In the genomic region with DNA sequence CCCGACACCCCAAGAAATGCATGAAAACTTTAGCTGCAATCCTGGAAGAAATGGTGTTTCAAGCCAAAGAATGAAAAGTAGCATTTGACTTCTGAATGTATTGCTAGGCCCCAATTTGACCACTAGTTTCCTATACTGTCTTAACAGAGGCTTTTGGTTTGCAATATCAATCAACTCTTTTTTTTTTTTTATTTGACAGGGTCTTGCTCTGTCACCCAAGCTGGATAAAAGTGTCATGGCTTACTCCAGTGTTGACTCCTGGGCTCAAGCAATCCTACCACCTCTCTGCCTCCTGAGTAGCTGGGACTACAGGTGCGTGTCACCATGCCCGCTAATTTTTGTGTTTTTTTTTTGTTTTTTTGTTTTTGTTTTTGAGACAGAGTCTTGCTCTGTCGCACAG, we compare ENCODE assay signal across 24 cellular contexts. TPM values are rescaled to one million over a fixed set of nuclear protein-coding genes. Genes with fewer than 3 reads are reported as not detected.
DNase-seq lines count a peak whose midpoint lies in the region; ATAC-seq and TF ChIP-seq lines count a peak whose summit lies in the region.
"Had no signal": no experiment of that assay in that cellular context is flagged by ENCODE, and none has a peak within 500 bp of the region (broad histone marks: within the 10 kb centered on the region; RNA-seq: fewer than 3 reads in every experiment).

No MANE protein-coding gene starts in this region.

- peak; percentile 21 for ATAC-seq in activated CD8-positive, alpha-beta T cell treated with anti-CD3 and anti-CD28 coated beads for 36 hours
- ATAC-seq in activated CD8-positive, alpha-beta T cell treated with anti-CD3 and anti-CD28 coated beads, Interleukin-2, amount 10 ng/mL, durations not matched to agents 7 days and 5 days: no peak
- no peak for ATAC-seq in naive thymus-derived CD4-positive, alpha-beta T cell
- ATAC-seq in activated CD4-positive, CD25-positive, alpha-beta regulatory T cell treated with anti-CD3 and anti-CD28 coated beads, Interleukin-2, amount 50 U/mL, for 24 hours: no peak
- ATAC-seq in GM21619 (IDR thresholded peaks at IDR 0.05; ENCODE audit: unreplicated experiment): no peak
- ATAC-seq: body of pancreas, esophagus mucosa, left ventricle myocardium superior had no signal

- no peaks in the 10 kb centered on the region for H3K9me3 Mint-ChIP-seq in activated CD8-positive, alpha-beta T cell treated with anti-CD3 and anti-CD28 coated beads for 36 hours
- H3K9me3 Mint-ChIP-seq in activated CD8-positive, alpha-beta T cell treated with anti-CD3 and anti-CD28 coated beads, Interleukin-2, amount 10 ng/mL, durations not matched to agents 7 days and 5 days (ENCODE audit: insufficient read depth): no peaks in the 10 kb centered on the region
- no peaks in the 10 kb centered on the region for H3K9me3 Mint-ChIP-seq in activated T-helper 1 cell treated with anti-CD3 and anti-CD28 coated beads, Interleukin-12 subunit alpha, Interleukin-12 subunit beta, Interleukin-2, Interleukin-4 antibody, amounts not matched to agents 30 ng/mL and 10 ng/mL and 1 ng/mL, durations not matched to agents 14 hours and 24 hours and 36 hours
- H3K9me3 Mint-ChIP-seq in naive thymus-derived CD4-positive, alpha-beta T cell: no peaks in the 10 kb centered on the region

- H3K4me1 Mint-ChIP-seq in activated CD8-positive, alpha-beta T cell treated with anti-CD3 and anti-CD28 coated beads for 36 hours (ENCODE audit: low read depth): peaks cover 28% of the 10 kb centered on the region
- peaks cover 48% of the 10 kb centered on the region for H3K4me1 Mint-ChIP-seq in activated CD8-positive, alpha-beta T cell treated with anti-CD3 and anti-CD28 coated beads, Interleukin-2, amount 10 ng/mL, durations not matched to agents 7 days and 5 days (ENCODE audit: low read depth)
- H3K4me1 Mint-ChIP-seq in activated T-helper 1 cell treated with anti-CD3 and anti-CD28 coated beads, Interleukin-12 subunit alpha, Interleukin-12 subunit beta, Interleukin-2, Interleukin-4 antibody, amounts not matched to agents 30 ng/mL and 10 ng/mL and 1 ng/mL, durations not matched to agents 14 hours and 24 hours and 36 hours (ENCODE audit: low read depth): peaks cover 39% of the 10 kb centered on the region
- H3K4me1 Mint-ChIP-seq in naive thymus-derived CD4-positive, alpha-beta T cell: peaks cover 13 to 45% (median 33%) of the 10 kb centered on the region in 7 donors

- no peaks in the 10 kb centered on the region for H3K27me3 ChIP-seq in naive thymus-derived CD4-positive, alpha-beta T cell (ENCODE audit: control insufficient read depth in 2 of 2, insufficient read depth in 2 of 2, low read length in 2 of 2)
- H3K27me3 ChIP-seq: BE2C, body of pancreas, suprapubic skin, uterus had no signal

- intact Hi-C loops in activated CD8-positive, alpha-beta T cell treated with anti-CD3 and anti-CD28 coated beads for 36 hours (cut with micrococcal nuclease): no loop called here
- intact Hi-C loops in activated T-helper 1 cell treated with anti-CD3 and anti-CD28 coated beads, Interleukin-12 subunit alpha, Interleukin-12 subunit beta, Interleukin-2, Interleukin-4 antibody, amounts not matched to agents 30 ng/mL and 10 ng/mL and 1 ng/mL, durations not matched to agents 14 hours and 24 hours and 36 hours (cut with micrococcal nuclease): no loop called here
- intact Hi-C loops in naive thymus-derived CD4-positive, alpha-beta T cell (cut with micrococcal nuclease): no loop called here

- TF ChIP-seq CTCF in activated CD8-positive, alpha-beta T cell treated with anti-CD3 and anti-CD28 coated beads for 36 hours (IDR thresholded peaks at IDR 0.05): no peak
- peak; percentile 20 for TF ChIP-seq CTCF in GM12873 (IDR thresholded peaks at IDR 0.05; ENCODE audit: insufficient read depth, low read depth, low read length, missing control alignments)

- peaks cover 15 to 18% of the 10 kb centered on the region in 2 donors for H3K4me1 ChIP-seq in naive thymus-derived CD4-positive, alpha-beta T cell (ENCODE audit: control insufficient read depth in 2 of 2, insufficient read depth in 2 of 2, low read length in 2 of 2)
- H3K4me1 ChIP-seq: BE2C had no signal

- H3K27ac ChIP-seq in naive thymus-derived CD4-positive, alpha-beta T cell (ENCODE audit: low read depth, low read length): no peak overlapping the region
- H3K27ac ChIP-seq: body of pancreas, uterus had no signal

- H3K4me3 Mint-ChIP-seq in activated CD8-positive, alpha-beta T cell treated with anti-CD3 and anti-CD28 coated beads for 36 hours: no peak overlapping the region
- H3K4me3 Mint-ChIP-seq in activated CD8-positive, alpha-beta T cell treated with anti-CD3 and anti-CD28 coated beads, Interleukin-2, amount 10 ng/mL, durations not matched to agents 7 days and 5 days: no peak overlapping the region
- peak overlapping the region; percentile 26 for H3K4me3 Mint-ChIP-seq in activated T-helper 1 cell treated with anti-CD3 and anti-CD28 coated beads, Interleukin-12 subunit alpha, Interleukin-12 subunit beta, Interleukin-2, Interleukin-4 antibody, amounts not matched to agents 30 ng/mL and 10 ng/mL and 1 ng/mL, durations not matched to agents 14 hours and 24 hours and 36 hours
- H3K4me3 Mint-ChIP-seq in naive thymus-derived CD4-positive, alpha-beta T cell: peak overlapping the region in 1 of 10 donors; percentile 9

- no peaks in the 10 kb centered on the region for H3K36me3 Mint-ChIP-seq in activated CD8-positive, alpha-beta T cell treated with anti-CD3 and anti-CD28 coated beads for 36 hours (ENCODE audit: low read depth)
- peaks cover 4% of the 10 kb centered on the region for H3K36me3 Mint-ChIP-seq in activated CD8-positive, alpha-beta T cell treated with anti-CD3 and anti-CD28 coated beads, Interleukin-2, amount 10 ng/mL, durations not matched to agents 7 days and 5 days (ENCODE audit: low read depth)
- peaks cover 8% of the 10 kb centered on the region for H3K36me3 Mint-ChIP-seq in activated T-helper 1 cell treated with anti-CD3 and anti-CD28 coated beads, Interleukin-12 subunit alpha, Interleukin-12 subunit beta, Interleukin-2, Interleukin-4 antibody, amounts not matched to agents 30 ng/mL and 10 ng/mL and 1 ng/mL, durations not matched to agents 14 hours and 24 hours and 36 hours (ENCODE audit: low read depth)
- H3K36me3 Mint-ChIP-seq in naive thymus-derived CD4-positive, alpha-beta T cell: no peaks in the 10 kb centered on the region

- no peaks in the 10 kb centered on the region for H3K9me3 ChIP-seq in naive thymus-derived CD4-positive, alpha-beta T cell (ENCODE audit: control insufficient read depth in 2 of 3, low read length in 3 of 3)
- H3K9me3 ChIP-seq: BE2C, body of pancreas, HAP-1, suprapubic skin, uterus had no signal

- H3K4me3 ChIP-seq in naive thymus-derived CD4-positive, alpha-beta T cell (ENCODE audit: low read length): no peak overlapping the region
- H3K4me3 ChIP-seq: body of pancreas, HAP-1, suprapubic skin, uterus had no signal

- POLR2A ChIA-PET in activated CD8-positive, alpha-beta T cell treated with anti-CD3 and anti-CD28 coated beads for 36 hours (lab: Charles Lee): interaction anchor here (0.8 to 3.1 kb wide), 3 partner anchors 9 to 19 kb away, joined by 3 to 18 read pairs (median 3); no protein-coding TSS in a partner anchor
- POLR2A ChIA-PET in activated CD8-positive, alpha-beta T cell treated with anti-CD3 and anti-CD28 coated beads, Interleukin-2, amount 10 ng/mL, durations not matched to agents 7 days and 5 days (lab: Charles Lee): interaction anchor here (0.6 kb wide), 1 partner anchor 162 kb away, joined by 3 read pairs; no protein-coding TSS in a partner anchor
- POLR2A ChIA-PET in naive thymus-derived CD4-positive, alpha-beta T cell (lab: Charles Lee): interaction anchor here (0.6 to 1.9 kb wide), 6 partner anchors 9 to 216 kb away, joined by 3 to 7 read pairs (median 3); no protein-coding TSS in a partner anchor

- H3K27me3 Mint-ChIP-seq in activated CD8-positive, alpha-beta T cell treated with anti-CD3 and anti-CD28 coated beads for 36 hours: no peaks in the 10 kb centered on the region
- H3K27me3 Mint-ChIP-seq in activated CD8-positive, alpha-beta T cell treated with anti-CD3 and anti-CD28 coated beads, Interleukin-2, amount 10 ng/mL, durations not matched to agents 7 days and 5 days (ENCODE audit: low read depth): no peaks in the 10 kb centered on the region
- no peaks in the 10 kb centered on the region for H3K27me3 Mint-ChIP-seq in activated T-helper 1 cell treated with anti-CD3 and anti-CD28 coated beads, Interleukin-12 subunit alpha, Interleukin-12 subunit beta, Interleukin-2, Interleukin-4 antibody, amounts not matched to agents 30 ng/mL and 10 ng/mL and 1 ng/mL, durations not matched to agents 14 hours and 24 hours and 36 hours (ENCODE audit: insufficient read depth)
- no peaks in the 10 kb centered on the region for H3K27me3 Mint-ChIP-seq in naive thymus-derived CD4-positive, alpha-beta T cell

- H3K27ac Mint-ChIP-seq in activated CD8-positive, alpha-beta T cell treated with anti-CD3 and anti-CD28 coated beads for 36 hours: peak overlapping the region; percentile 14
- no peak overlapping the region for H3K27ac Mint-ChIP-seq in activated CD8-positive, alpha-beta T cell treated with anti-CD3 and anti-CD28 coated beads, Interleukin-2, amount 10 ng/mL, durations not matched to agents 7 days and 5 days
- H3K27ac Mint-ChIP-seq in activated T-helper 1 cell treated with anti-CD3 and anti-CD28 coated beads, Interleukin-12 subunit alpha, Interleukin-12 subunit beta, Interleukin-2, Interleukin-4 antibody, amounts not matched to agents 30 ng/mL and 10 ng/mL and 1 ng/mL, durations not matched to agents 14 hours and 24 hours and 36 hours: no peak overlapping the region
- peak overlapping the region in 8 of 9 donors; percentile 19 to 69 (median 54) for H3K27ac Mint-ChIP-seq in naive thymus-derived CD4-positive, alpha-beta T cell

- H3K36me3 ChIP-seq in naive thymus-derived CD4-positive, alpha-beta T cell (ENCODE audit: control insufficient read depth in 2 of 3, insufficient read depth in 3 of 3, low read length in 3 of 3): peaks cover 0 to 8% (median 0%) of the 10 kb centered on the region in 3 experiments
- H3K36me3 ChIP-seq: BE2C, suprapubic skin, uterus had no signal

- DNase-seq in activated CD8-positive, alpha-beta T cell treated with anti-CD3 and anti-CD28 coated beads for 36 hours: no peak
- DNase-seq in activated CD8-positive, alpha-beta T cell treated with anti-CD3 and anti-CD28 coated beads, Interleukin-2, amount 10 ng/mL, durations not matched to agents 7 days and 5 days: no peak
- no peak for DNase-seq in activated T-helper 1 cell treated with anti-CD3 and anti-CD28 coated beads, Interleukin-12 subunit alpha, Interleukin-12 subunit beta, Interleukin-2, Interleukin-4 antibody, amounts not matched to agents 30 ng/mL and 10 ng/mL and 1 ng/mL, durations not matched to agents 14 hours and 24 hours and 36 hours (ENCODE audit: low spot score)
- DNase-seq in naive thymus-derived CD4-positive, alpha-beta T cell: no peak
- no peak for DNase-seq in Kasumi-1 (lab: John Stamatoyannopoulos, UW)
- DNase-seq: activated CD4-positive, alpha-beta T cell treated with anti-CD3 and anti-CD28 coated beads, Interleukin-2, amount 50 U/mL, for 48 hours; BE2C; body of pancreas; effector memory CD4-positive, alpha-beta T cell; foreskin melanocyte; Karpas-422; left ventricle myocardium superior; NCI-H1092; NCI-H2029; NCI-H345; NCI-H774; OCI-M1; uterus had no signal

- CTCF ChIA-PET in activated CD8-positive, alpha-beta T cell treated with anti-CD3 and anti-CD28 coated beads for 36 hours (lab: Charles Lee): interaction anchor here (1.1 to 1.9 kb wide), 2 partner anchors 18 to 93 kb away, joined by 4 read pairs; no protein-coding TSS in a partner anchor
- CTCF ChIA-PET in activated CD8-positive, alpha-beta T cell treated with anti-CD3 and anti-CD28 coated beads, Interleukin-2, amount 10 ng/mL, durations not matched to agents 7 days and 5 days (lab: Charles Lee): interaction anchor here (0.9 to 1.1 kb wide), 3 partner anchors 9 to 165 kb away, joined by 3 to 4 read pairs (median 3); no protein-coding TSS in a partner anchor
- CTCF ChIA-PET in naive thymus-derived CD4-positive, alpha-beta T cell (lab: Charles Lee): no interaction called here

RNA-seq across cellular contexts. Expression of a gene that starts 3.2 kb away (rescaled TPM):
- 10 to 100 TPM; 18.2 to 19.0 TPM for total RNA-seq in activated CD8-positive, alpha-beta T cell treated with anti-CD3 and anti-CD28 coated beads for 36 hours
- total RNA-seq in activated CD8-positive, alpha-beta T cell treated with anti-CD3 and anti-CD28 coated beads, Interleukin-2, amount 10 ng/mL, durations not matched to agents 7 days and 5 days: 10 to 100 TPM; 22.5 to 24.4 TPM
- total RNA-seq in activated T-helper 1 cell treated with anti-CD3 and anti-CD28 coated beads, Interleukin-12 subunit alpha, Interleukin-12 subunit beta, Interleukin-2, Interleukin-4 antibody, amounts not matched to agents 30 ng/mL and 10 ng/mL and 1 ng/mL, durations not matched to agents 14 hours and 24 hours and 36 hours: 23.1 and 24.9 TPM in 2 replicates
- 10 to 100 TPM; 21.6 to 24.0 (median 22.8) TPM for total RNA-seq in naive thymus-derived CD4-positive, alpha-beta T cell
- 1 to 10 TPM; 2.8 to 3.0 TPM for polyA plus RNA-seq in naive thymus-derived CD4-positive, alpha-beta T cell

RNA-seq across cellular contexts. Expression of a gene that starts 7.5 kb away (rescaled TPM):
- 100 to 1,000 TPM; 266 to 268 TPM for total RNA-seq in activated CD8-positive, alpha-beta T cell treated with anti-CD3 and anti-CD28 coated beads for 36 hours
- total RNA-seq in activated CD8-positive, alpha-beta T cell treated with anti-CD3 and anti-CD28 coated beads, Interleukin-2, amount 10 ng/mL, durations not matched to agents 7 days and 5 days: 100 to 1,000 TPM; 173 to 176 TPM
- 195 and 202 TPM in 2 replicates for total RNA-seq in activated T-helper 1 cell treated with anti-CD3 and anti-CD28 coated beads, Interleukin-12 subunit alpha, Interleukin-12 subunit beta, Interleukin-2, Interleukin-4 antibody, amounts not matched to agents 30 ng/mL and 10 ng/mL and 1 ng/mL, durations not matched to agents 14 hours and 24 hours and 36 hours
- 100 to 1,000 TPM; 160 to 207 (median 174) TPM for total RNA-seq in naive thymus-derived CD4-positive, alpha-beta T cell
- polyA plus RNA-seq in naive thymus-derived CD4-positive, alpha-beta T cell: 100 to 1,000 TPM; 138 to 160 TPM

Comparison
In these comparisons a context has a peak if more than half of its experiments do, and no peak if none do; other contexts are left out.
1. H3K27ac Mint-ChIP-seq: peak in activated CD8-positive, alpha-beta T cell treated with anti-CD3 and anti-CD28 coated beads for 36 hours (single experiment) and naive thymus-derived CD4-positive, alpha-beta T cell (8 of 9); none in activated CD8-positive, alpha-beta T cell treated with anti-CD3 and anti-CD28 coated beads, Interleukin-2, amount 10 ng/mL, durations not matched to agents 7 days and 5 days (single experiment) and activated T-helper 1 cell treated with anti-CD3 and anti-CD28 coated beads, Interleukin-12 subunit alpha, Interleukin-12 subunit beta, Interleukin-2, Interleukin-4 antibody, amounts not matched to agents 30 ng/mL and 10 ng/mL and 1 ng/mL, durations not matched to agents 14 hours and 24 hours and 36 hours (single experiment).